In genomic region chr17:19364699-19365498, GRCh38 we compare ENCODE assay signal across 1 cellular context.
TF ChIP-seq lines count a peak whose summit lies in the region.

No MANE protein-coding gene starts in this region.

TF ChIP-seq in WTC11, 78 proteins besides CTCF, POLR2A, EP300 and RAD21:
- TF ChIP-seq ATF2 (CRISPR knock-in tag; IDR thresholded peaks at IDR 0.05; ENCODE audit: borderline replicate concordance, low read depth) (0 out of 2 replicates have a peak, but pooled peaks have one; percentile 35), ZBTB21 (CRISPR knock-in tag; IDR thresholded peaks at IDR 0.05; ENCODE audit: borderline replicate concordance) (no peak)
- TF ChIP-seq, protein P1, sequence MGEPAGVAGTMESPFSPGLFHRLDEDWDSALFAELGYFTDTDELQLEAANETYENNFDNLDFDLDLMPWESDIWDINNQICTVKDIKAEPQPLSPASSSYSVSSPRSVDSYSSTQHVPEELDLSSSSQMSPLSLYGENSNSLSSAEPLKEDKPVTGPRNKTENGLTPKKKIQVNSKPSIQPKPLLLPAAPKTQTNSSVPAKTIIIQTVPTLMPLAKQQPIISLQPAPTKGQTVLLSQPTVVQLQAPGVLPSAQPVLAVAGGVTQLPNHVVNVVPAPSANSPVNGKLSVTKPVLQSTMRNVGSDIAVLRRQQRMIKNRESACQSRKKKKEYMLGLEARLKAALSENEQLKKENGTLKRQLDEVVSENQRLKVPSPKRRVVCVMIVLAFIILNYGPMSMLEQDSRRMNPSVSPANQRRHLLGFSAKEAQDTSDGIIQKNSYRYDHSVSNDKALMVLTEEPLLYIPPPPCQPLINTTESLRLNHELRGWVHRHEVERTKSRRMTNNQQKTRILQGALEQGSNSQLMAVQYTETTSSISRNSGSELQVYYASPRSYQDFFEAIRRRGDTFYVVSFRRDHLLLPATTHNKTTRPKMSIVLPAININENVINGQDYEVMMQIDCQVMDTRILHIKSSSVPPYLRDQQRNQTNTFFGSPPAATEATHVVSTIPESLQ (CRISPR knock-in tag; IDR thresholded peaks at IDR 0.05), result no peak
TF ChIP-seq in WTC11: peak in this region for 1.
